ENCODE assay signal across 25 cellular contexts in genomic region chr12:27695556-27696292, GRCh38. TPM values are rescaled to one million over a fixed set of nuclear protein-coding genes. Genes with fewer than 3 reads are reported as not detected.
"Had no signal": no experiment of that assay in that cellular context is flagged by ENCODE, and none has a peak within 500 bp of the region (broad histone marks: within the 10 kb centered on the region; RNA-seq: fewer than 3 reads in every experiment).

No MANE protein-coding gene starts in this region.

- ATAC-seq: activated T-cell treated with anti-CD3 and anti-CD28 coated beads, Interleukin-2, amount 50 U/mL, for 4 hours; activated T-helper 17 cell treated with anti-CD3 and anti-CD28 coated beads, Interleukin-2, amount 50 U/mL, for 72 hours; effector memory CD8-positive, alpha-beta T cell; gastroesophageal sphincter; left lung; sciatic nerve; T-cell had no signal

- H3K27me3 ChIP-seq: brain microvascular endothelial cell, gastroesophageal sphincter, left lung, neutrophil, thyroid gland had no signal

- H3K4me1 ChIP-seq: gastroesophageal sphincter, left lung, thyroid gland had no signal

- H3K9me3 ChIP-seq: gastroesophageal sphincter, left lung, neutrophil, thyroid gland had no signal

- FAIRE-seq: astrocyte had no signal

- DNase-seq: activated CD4-positive, alpha-beta T cell treated with anti-CD3 and anti-CD28 coated beads for 48 hours; activated CD4-positive, alpha-beta T cell treated with anti-CD3 and anti-CD28 coated beads, Interleukin-2, amount 50 U/mL, for 48 hours; activated CD8-positive, alpha-beta memory T cell treated with anti-CD3 and anti-CD28 coated beads, Interleukin-2, amount 50 U/mL, for 4 hours; activated gamma-delta T cell treated with Interleukin-2 at 50 U/mL for 16 hours; activated naive CD4-positive, alpha-beta T cell treated with anti-CD3 and anti-CD28 coated beads, Interleukin-2, amount 50 U/mL, for 16 hours; activated T-cell treated with anti-CD3 and anti-CD28 coated beads, Interleukin-2, amount 50 U/mL, for 4 hours; amniotic stem cell; brain microvascular endothelial cell; cortex of kidney; effector memory CD8-positive, alpha-beta T cell; kidney glomerular epithelial cell; left lung; mesendoderm; stimulated activated CD4-positive, alpha-beta T cell treated with anti-CD3 and anti-CD28 coated beads, Interleukin-12 subunit alpha, Interleukin-12 subunit beta, amount 100 ng/mL, for 4 hours; stimulated activated CD4-positive, alpha-beta T cell treated with anti-CD3 and anti-CD28 coated beads, Interleukin-4, amount 100 ng/mL, for 1 hour; T-cell; thyroid gland had no signal

- H3K36me3 ChIP-seq: neutrophil had no signal

- H3K4me3 ChIP-seq: gastroesophageal sphincter, left lung, lung, skin epidermis, thyroid gland had no signal

- H3K27ac ChIP-seq: brain microvascular endothelial cell, gastroesophageal sphincter, left lung, neutrophil, skin epidermis, thyroid gland had no signal

RNA-seq across cellular contexts. Expression of gene REP15, which starts 0.5 kb away (rescaled TPM):
- total RNA-seq: mononuclear cell had no signal
